In the genomic region with DNA sequence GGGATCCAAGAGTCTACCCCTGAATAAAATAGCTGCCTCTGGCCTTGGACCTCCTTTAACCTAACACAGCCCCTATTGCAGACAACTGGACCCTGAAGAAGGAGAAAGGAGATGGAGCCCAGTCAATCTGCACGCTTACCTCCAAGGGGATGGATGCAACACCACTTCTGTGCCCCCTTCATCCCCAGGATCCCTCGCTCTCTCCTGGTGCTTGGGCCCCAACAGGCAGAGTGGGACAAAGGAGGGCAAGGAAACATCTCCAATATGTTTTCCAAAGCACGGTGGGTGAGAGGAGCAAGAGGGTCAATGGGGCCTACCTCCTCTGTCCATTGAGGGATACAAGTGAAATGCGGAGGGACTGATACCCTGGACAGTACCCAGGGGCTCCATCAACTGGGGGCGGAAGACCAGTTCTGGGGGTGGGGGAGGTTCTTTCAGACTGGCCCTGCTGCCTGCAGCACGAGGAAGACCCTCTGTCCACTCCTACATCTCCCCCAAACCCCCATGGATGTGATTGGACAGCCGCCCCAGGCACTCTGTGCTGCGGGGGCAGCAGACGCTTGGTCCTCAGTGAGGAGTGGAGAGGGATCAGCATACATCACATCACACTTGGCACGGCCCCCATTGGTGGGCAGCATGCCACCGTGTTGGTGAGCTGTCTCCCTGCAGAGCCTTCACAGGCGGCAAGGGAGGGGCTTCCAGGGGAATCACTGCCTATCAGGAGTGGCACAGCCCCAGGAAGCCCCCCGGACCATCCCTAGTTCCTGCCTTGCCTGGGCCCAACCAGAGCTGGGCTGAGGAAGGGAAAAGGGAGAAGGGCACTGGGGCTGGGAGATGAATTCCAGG, we compare ENCODE assay signal across 10 cellular contexts.
DNase-seq lines count a peak whose midpoint lies in the region; ATAC-seq and TF ChIP-seq lines count a peak whose summit lies in the region.
"Had no signal": no experiment of that assay in that cellular context is flagged by ENCODE, and none has a peak within 500 bp of the region (broad histone marks: within the 10 kb centered on the region; RNA-seq: fewer than 3 reads in every experiment).

No MANE protein-coding gene starts in this region.

- 20% methylated on average over 1 of the region's 13 CpGs; no CpG with 5 or more reads in 1 of the 2 donors for WGBS in gastroesophageal sphincter (ENCODE audit: low coverage in 1 of 2), 2 donors

- POLR2A ChIA-PET in activated CD8-positive, alpha-beta T cell treated with anti-CD3 and anti-CD28 coated beads, Interleukin-2, amount 10 ng/mL, durations not matched to agents 7 days and 5 days (lab: Charles Lee): no interaction called here

- intact Hi-C loops in ascending aorta (cut with DNase I): loop anchor here (5.0 kb wide), 2 partner anchors 64 to 284 kb away; a partner anchor contains a TSS

- H3K9me3 ChIP-seq in BLaER1 treated with 17β-estradiol and CSF1 and Interleukin-3, amounts not matched to agents 10 nM and 100 nM (replicated peaks in 1 of 11): peaks cover 0 to 11% (median 10%) of the 10 kb centered on the region in 11 experiments; a peak in 15 of 22 replicates
- no peaks in the 10 kb centered on the region for H3K9me3 ChIP-seq in ascending aorta
- H3K9me3 ChIP-seq in gastroesophageal sphincter: no peaks in the 10 kb centered on the region
- H3K9me3 ChIP-seq: right lobe of liver had no signal

- peaks cover 53 to 99% (median 85%) of the 10 kb centered on the region in 10 experiments for H3K4me1 ChIP-seq in BLaER1 treated with 17β-estradiol and CSF1 and Interleukin-3, amounts not matched to agents 10 nM and 100 nM
- peaks cover 24 to 34% of the 10 kb centered on the region in 2 donors for H3K4me1 ChIP-seq in ascending aorta
- peaks cover 0 to 62% (median 29%) of the 10 kb centered on the region in 3 donors for H3K4me1 ChIP-seq in gastroesophageal sphincter
- H3K4me1 ChIP-seq in rectal smooth muscle tissue (ENCODE audit: control insufficient read depth, insufficient read depth, low read length): peaks cover 27% of the 10 kb centered on the region

- no peaks in the 10 kb centered on the region; a peak in 1 of 22 replicates for H3K36me3 ChIP-seq in BLaER1 treated with 17β-estradiol and CSF1 and Interleukin-3, amounts not matched to agents 10 nM and 100 nM
- no peaks in the 10 kb centered on the region for H3K36me3 ChIP-seq in ascending aorta
- H3K36me3 ChIP-seq in gastroesophageal sphincter: no peaks in the 10 kb centered on the region
- H3K36me3 ChIP-seq in rectal smooth muscle tissue (ENCODE audit: control insufficient read depth, insufficient read depth, low read length): no peaks in the 10 kb centered on the region
- H3K36me3 ChIP-seq: right lobe of liver had no signal

- H3K27me3 Mint-ChIP-seq in activated CD8-positive, alpha-beta T cell treated with anti-CD3 and anti-CD28 coated beads, Interleukin-2, amount 10 ng/mL, durations not matched to agents 7 days and 5 days (ENCODE audit: low read depth): peaks cover 6% of the 10 kb centered on the region

- H3K9me3 Mint-ChIP-seq in activated CD8-positive, alpha-beta T cell treated with anti-CD3 and anti-CD28 coated beads, Interleukin-2, amount 10 ng/mL, durations not matched to agents 7 days and 5 days (ENCODE audit: insufficient read depth): no peaks in the 10 kb centered on the region
- H3K9me3 Mint-ChIP-seq: effector memory CD8-positive, alpha-beta T cell had no signal

- H4K20me1 ChIP-seq in BLaER1 treated with 17β-estradiol and CSF1 and Interleukin-3, amounts not matched to agents 10 nM and 100 nM: no peaks in the 10 kb centered on the region

- peaks cover 20% of the 10 kb centered on the region for H3K4me1 Mint-ChIP-seq in activated CD8-positive, alpha-beta T cell treated with anti-CD3 and anti-CD28 coated beads, Interleukin-2, amount 10 ng/mL, durations not matched to agents 7 days and 5 days (ENCODE audit: low read depth)

- H3K27ac ChIP-seq in BLaER1 treated with 17β-estradiol and CSF1 and Interleukin-3, amounts not matched to agents 10 nM and 100 nM: peak overlapping the region; percentile 26 to 98 (median 83); a peak in 21 of 22 replicates
- H3K27ac ChIP-seq in ascending aorta (peak overlapping the region; percentile 86 to 91), gastroesophageal sphincter (peak overlapping the region in 3 of 4 donors; percentile 77 to 84 (median 78)), rectal smooth muscle tissue (ENCODE audit: low read depth, low read length) (peak overlapping the region; percentile 44)

- DNase-seq in ascending aorta (ENCODE audit: low spot score in 2 of 2) (peak in 1 of 2 donors; percentile 81), NCI-H524 (lab: John Stamatoyannopoulos, UW) (no peak), OCI-M1 (lab: John Stamatoyannopoulos, UW) (no peak)
- DNase-seq in activated CD8-positive, alpha-beta T cell treated with anti-CD3 and anti-CD28 coated beads, Interleukin-2, amount 10 ng/mL, durations not matched to agents 7 days and 5 days: no peak
- DNase-seq: effector memory CD8-positive, alpha-beta T cell had no signal

- no peak overlapping the region for H3K27ac Mint-ChIP-seq in activated CD8-positive, alpha-beta T cell treated with anti-CD3 and anti-CD28 coated beads, Interleukin-2, amount 10 ng/mL, durations not matched to agents 7 days and 5 days

- ATAC-seq in gastroesophageal sphincter (no peak), GM21717 (IDR thresholded peaks at IDR 0.05; ENCODE audit: unreplicated experiment) (no peak)
- ATAC-seq in activated CD8-positive, alpha-beta T cell treated with anti-CD3 and anti-CD28 coated beads, Interleukin-2, amount 10 ng/mL, durations not matched to agents 7 days and 5 days: no peak
- ATAC-seq: effector memory CD8-positive, alpha-beta T cell; right lobe of liver had no signal

- TF ChIP-seq EP300 in gastroesophageal sphincter (IDR thresholded peaks at IDR 0.05): no peak

- TF ChIP-seq POLR2A in gastroesophageal sphincter (IDR thresholded peaks at IDR 0.05): no peak

- CTCF ChIA-PET in activated CD8-positive, alpha-beta T cell treated with anti-CD3 and anti-CD28 coated beads, Interleukin-2, amount 10 ng/mL, durations not matched to agents 7 days and 5 days (lab: Charles Lee): no interaction called here

- H3K4me2 ChIP-seq in BLaER1 treated with 17β-estradiol and CSF1 and Interleukin-3, amounts not matched to agents 10 nM and 100 nM: peak overlapping the region; percentile 76 to 96 (median 83); a peak in 21 of 22 replicates

- peak overlapping the region in 9 of 11 experiments; percentile 5 to 88 (median 34); a peak in 12 of 22 replicates for H3K9ac ChIP-seq in BLaER1 treated with 17β-estradiol and CSF1 and Interleukin-3, amounts not matched to agents 10 nM and 100 nM
- no peak overlapping the region for H3K9ac ChIP-seq in rectal smooth muscle tissue (ENCODE audit: low read length)

- TF ChIP-seq CTCF in ascending aorta (IDR thresholded peaks at IDR 0.05): no peak
- no peak for TF ChIP-seq CTCF in gastroesophageal sphincter (IDR thresholded peaks at IDR 0.05)

- no peaks in the 10 kb centered on the region for H3K27me3 ChIP-seq in BLaER1 treated with 17β-estradiol and CSF1 and Interleukin-3, amounts not matched to agents 10 nM and 100 nM
- H3K27me3 ChIP-seq in ascending aorta (no peaks in the 10 kb centered on the region), gastroesophageal sphincter (no peaks in the 10 kb centered on the region), rectal smooth muscle tissue (ENCODE audit: control insufficient read depth, insufficient read depth, low read length) (no peaks in the 10 kb centered on the region)
- H3K27me3 ChIP-seq: right lobe of liver had no signal

- H3K4me3 Mint-ChIP-seq in activated CD8-positive, alpha-beta T cell treated with anti-CD3 and anti-CD28 coated beads, Interleukin-2, amount 10 ng/mL, durations not matched to agents 7 days and 5 days: no peak overlapping the region
- H3K4me3 Mint-ChIP-seq: effector memory CD8-positive, alpha-beta T cell had no signal

- H3K36me3 Mint-ChIP-seq in activated CD8-positive, alpha-beta T cell treated with anti-CD3 and anti-CD28 coated beads, Interleukin-2, amount 10 ng/mL, durations not matched to agents 7 days and 5 days (ENCODE audit: low read depth): no peaks in the 10 kb centered on the region

- peak overlapping the region in 1 of 10 experiments; percentile 26; a peak in 1 of 20 replicates for H3K4me3 ChIP-seq in BLaER1 treated with 17β-estradiol and CSF1 and Interleukin-3, amounts not matched to agents 10 nM and 100 nM
- no peak overlapping the region for H3K4me3 ChIP-seq in ascending aorta
- H3K4me3 ChIP-seq in gastroesophageal sphincter: no peak overlapping the region
- no peak overlapping the region for H3K4me3 ChIP-seq in rectal smooth muscle tissue (ENCODE audit: low read length)
- H3K4me3 ChIP-seq: right lobe of liver had no signal
